Comparison of ENCODE assay signal across 9 cellular contexts in the genomic region with DNA sequence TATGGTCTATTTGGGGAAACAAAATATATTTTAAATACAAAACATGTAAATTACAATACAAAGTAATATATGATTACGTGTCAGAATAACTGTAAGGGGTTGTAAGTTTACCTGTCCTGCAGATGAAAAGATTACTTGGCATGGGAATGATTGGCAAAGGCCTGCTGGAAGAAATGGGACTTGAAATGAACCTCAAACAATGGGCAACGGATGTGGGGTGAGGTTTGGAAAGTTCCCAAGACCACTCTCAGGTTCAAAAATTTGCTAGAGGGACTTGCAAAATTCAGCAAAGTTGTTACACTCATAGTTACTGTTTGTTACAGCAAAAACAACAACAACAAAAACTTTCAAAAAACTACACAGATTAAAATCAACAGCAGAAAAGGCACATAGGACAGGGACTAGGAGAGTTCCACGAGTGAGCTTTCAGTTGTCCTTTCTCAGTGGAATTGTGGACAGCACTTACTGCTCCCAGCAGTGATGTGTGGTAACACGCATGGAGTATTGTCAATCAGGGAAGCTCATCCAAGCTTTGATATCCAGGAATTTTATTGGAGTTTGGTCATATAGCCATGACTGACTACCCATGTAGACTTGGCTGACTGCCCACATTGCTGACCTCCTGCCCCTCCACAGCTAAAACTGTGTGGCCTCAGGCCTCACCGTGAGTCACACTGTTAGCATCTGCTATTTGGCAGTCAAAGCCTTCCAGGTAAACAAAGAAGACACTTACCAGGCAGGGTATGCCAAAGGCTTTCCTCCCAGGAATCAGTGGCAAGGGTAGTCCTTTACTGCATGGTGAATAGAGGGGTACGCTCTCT. TPM values are rescaled to one million over a fixed set of nuclear protein-coding genes. Genes with fewer than 3 reads are reported as not detected.
DNase-seq lines count a peak whose midpoint lies in the region; FAIRE-seq and TF ChIP-seq lines count a peak whose summit lies in the region.
"Had no signal": no experiment of that assay in that cellular context is flagged by ENCODE, and none has a peak within 500 bp of the region (broad histone marks: within the 10 kb centered on the region; RNA-seq: fewer than 3 reads in every experiment).

No MANE protein-coding gene starts in this region.

- H3K36me3 ChIP-seq in adrenal gland (replicated peaks in 1 of 2) (no peaks in the 10 kb centered on the region), kidney (ENCODE audit: control insufficient read depth in 1 of 2, insufficient read depth in 2 of 2, low read length in 2 of 2) (no peaks in the 10 kb centered on the region), tibial artery (no peaks in the 10 kb centered on the region)

- H3K4me3 ChIP-seq in adrenal gland (no peak overlapping the region), kidney (ENCODE audit: low read length in 2 of 2) (no peak overlapping the region), tibial artery (no peak overlapping the region)

- H3K27me3 ChIP-seq in adrenal gland, result no peaks in the 10 kb centered on the region
- H3K27me3 ChIP-seq in tibial artery, result no peaks in the 10 kb centered on the region

- H3K4me1 ChIP-seq in adrenal gland (replicated peaks in 1 of 2) (no peaks in the 10 kb centered on the region), kidney (ENCODE audit: control insufficient read depth in 1 of 2, insufficient read depth in 1 of 2, low read depth in 1 of 2, low read length in 2 of 2) (peaks cover 5 to 7% of the 10 kb centered on the region in 2 donors), tibial artery (peaks cover 0 to 8% (median 4%) of the 10 kb centered on the region in 4 donors)

- no peak for FAIRE-seq in kidney (lab: Jason Lieb, UNC)

- H3K9ac ChIP-seq in kidney (ENCODE audit: low read length in 2 of 2), result no peak overlapping the region

- intact Hi-C loops in adrenal gland (cut with DNase I) (no loop called here), kidney (cut with DNase I) (no loop called here), tibial artery (cut with DNase I; ENCODE audit: low total_unique reads) (no loop called here)

- TF ChIP-seq CTCF in adrenal gland (IDR thresholded peaks at IDR 0.05) (no peak), kidney (IDR thresholded peaks at IDR 0.05; ENCODE audit: borderline replicate concordance, extremely low read depth, insufficient read depth) (no peak), tibial artery (IDR thresholded peaks at IDR 0.05) (no peak)

- DNase-seq in A172 (ENCODE audit: low spot score), result peak; percentile 92
- peak; percentile 59 for DNase-seq in HS-27A (ENCODE audit: low read depth)
- peak; percentile 60 to 90 (median 85) for DNase-seq in adrenal gland
- DNase-seq in kidney, result peak; percentile 86
- no peak for DNase-seq in tibial artery
- no peak for DNase-seq in activated CD4-positive, alpha-beta T cell treated with anti-CD3 and anti-CD28 coated beads, Interleukin-2, amount 50 U/mL, for 1 hour
- DNase-seq in occipital lobe (lab: John Stamatoyannopoulos, UW), result no peak
- no peak for DNase-seq in NCI-H1105 treated with DMSO at 0.1 percent for 48 hours (lab: John Stamatoyannopoulos, UW)
- DNase-seq: DND-41 had no signal

- TF ChIP-seq POLR2A in adrenal gland (IDR thresholded peaks at IDR 0.05), result no peak

- WGBS in adrenal gland, 4 donors, result 64 to 80% (median 69%) methylated on average over 6 of the region's 6 CpGs

- H3K27ac ChIP-seq in adrenal gland (no peak overlapping the region), kidney (ENCODE audit: low read depth in 2 of 2, low read length in 2 of 2) (no peak overlapping the region), tibial artery (no peak overlapping the region)

- H3K9me3 ChIP-seq in adrenal gland (replicated peaks in 1 of 3) (no peaks in the 10 kb centered on the region), kidney (ENCODE audit: control insufficient read depth in 1 of 2, low read length in 2 of 2) (no peaks in the 10 kb centered on the region), tibial artery (no peaks in the 10 kb centered on the region)

RNA-seq across cellular contexts. Expression of gene EXOC6, which starts 43.8 kb away (rescaled TPM):
- total RNA-seq in A172 (2014; rRNA removed; shearing (Covaris generic)), result 15.7 and 17.6 TPM in 2 replicates
- total RNA-seq in adrenal gland (10 to 100 TPM; 14.2 to 41.6 (median 27.0) TPM), kidney (17.0 TPM), occipital lobe (147 TPM)
- polyA plus RNA-seq in adrenal gland (10 to 100 TPM in 1 of 3 donors, 1 to 10 TPM in 2; 7.1 to 25.6 (median 9.0) TPM), kidney (ENCODE audit: insufficient read depth, low read depth, low replicate concordance) (9.5 TPM)

Comparison
In these comparisons a context has a peak if more than half of its experiments do, and no peak if none do; other contexts are left out.
1. DNase-seq: peak in A172 (single experiment), HS-27A (single experiment), adrenal gland (7 of 7) and kidney (single experiment); none in tibial artery (0 of 2), activated CD4-positive, alpha-beta T cell treated with anti-CD3 and anti-CD28 coated beads, Interleukin-2, amount 50 U/mL, for 1 hour (single experiment), occipital lobe (single experiment) and NCI-H1105 treated with DMSO at 0.1 percent for 48 hours (single experiment).